8 cellular contexts compared by ENCODE assay signal in genomic region chr9:136052433-136052880, GRCh38. TPM values are rescaled to one million over a fixed set of nuclear protein-coding genes. Genes with fewer than 3 reads are reported as not detected.
DNase-seq lines count a peak whose midpoint lies in the region; ATAC-seq, FAIRE-seq and TF ChIP-seq lines count a peak whose summit lies in the region.

No MANE protein-coding gene starts in this region.

- TF ChIP-seq CTCF in A549 (IDR thresholded peaks at IDR 0.05) (no peak), H1 (IDR thresholded peaks at IDR 0.05; ENCODE audit: control extremely low read depth in 1 of 3, insufficient read depth in 1 of 3, low read depth in 1 of 3, low read length in 3 of 3) (no peak)

- DNase-seq in A549 (ENCODE audit: low read depth in 1 of 2, low spot score in 1 of 2) (peak; percentile 67 to 81), MG63 (peak; percentile 86), H1 (ENCODE audit: low read depth in 1 of 2, low spot score in 2 of 2) (no peak), KBM-7 (no peak), middle frontal gyrus (ENCODE audit: extremely low spot score, low spot score) (no peak), cerebellar nuclear complex (lab: John Stamatoyannopoulos, UW) (no peak)
- no peak for DNase-seq in stimulated activated CD4-positive, alpha-beta T cell treated with anti-CD3 and anti-CD28 coated beads, Interleukin-4, amount 100 ng/mL, for 4 hours

- POLR2A ChIA-PET in A549 (lab: Yijun Ruan, JAX) (interaction anchor here (0.9 to 2.1 kb wide), 7 partner anchors 38 to 71 kb away, joined by 3 to 9 read pairs (median 5); no protein-coding TSS in a partner anchor), H1 (lab: Charles Lee; ENCODE audit: partially characterized antibody) (interaction anchor here (0.7 to 2.7 kb wide), 10 partner anchors 22 to 86 kb away, joined by 3 to 8 read pairs (median 4); no protein-coding TSS in a partner anchor)

- H3K27ac ChIP-seq in A549 (peak overlapping the region; percentile 99), H1 (ENCODE audit: low read depth, low read length) (no peak overlapping the region; the same call in 1 of the 2 replicates), muscle layer of duodenum (ENCODE audit: low read length) (no peak overlapping the region)

- H2BK15ac ChIP-seq in H1 (ENCODE audit: low read length) = no peak overlapping the region

- H3K4me1 ChIP-seq in A549 (peaks cover 74% of the 10 kb centered on the region), H1 (replicated peaks in 1 of 4; ENCODE audit: control insufficient read depth in 3 of 4, insufficient read depth in 4 of 4, low read length in 3 of 4) (peaks cover 3 to 59% (median 28%) of the 10 kb centered on the region in 4 experiments), muscle layer of duodenum (ENCODE audit: control insufficient read depth in 1 of 2, insufficient read depth in 2 of 2, low read length in 2 of 2) (peaks cover 3 to 68% of the 10 kb centered on the region in 2 donors)

- peaks cover 0 to 5% of the 10 kb centered on the region in 2 experiments for H4K20me1 ChIP-seq in H1 (replicated peaks in 1 of 2; ENCODE audit: control insufficient read depth in 1 of 2, insufficient read depth in 2 of 2, low read length in 2 of 2)

- no peak overlapping the region for H3K14ac ChIP-seq in H1 (ENCODE audit: insufficient read length)

- CTCF ChIA-PET in A549 (lab: Yijun Ruan, JAX) (interaction anchor here (0.8 to 6.3 kb wide), 10 partner anchors 12 to 85 kb away, joined by 3 to 44 read pairs (median 5); no protein-coding TSS in a partner anchor), H1 (lab: Charles Lee; ENCODE audit: partially characterized antibody) (interaction anchor here (1.0 to 1.6 kb wide), 4 partner anchors 38 to 85 kb away, joined by 3 to 5 read pairs (median 3); no protein-coding TSS in a partner anchor)

- H2AK5ac ChIP-seq in H1 (ENCODE audit: low read depth, low read length) = 0 out of 2 replicates have a peak overlapping the region, but pooled peaks have one; percentile 70

- H3K9me3 ChIP-seq in A549 (no peaks in the 10 kb centered on the region), MG63 (no peaks in the 10 kb centered on the region), H1 (ENCODE audit: insufficient read depth in 2 of 2, low read depth in 1 of 2, low read length in 1 of 2) (no peaks in the 10 kb centered on the region), muscle layer of duodenum (ENCODE audit: control insufficient read depth in 1 of 2, low read length in 2 of 2) (no peaks in the 10 kb centered on the region)

- in situ Hi-C loops in KBM-7 (cut with MboI; ENCODE audit: low pct_unique_long_range_greater_than_20kb, low sequenced_read_pairs) = no loop called here

- no peak overlapping the region for H3K23ac ChIP-seq in H1 (ENCODE audit: insufficient read length)

- ATAC-seq in A549 = peak; percentile 66 to 78

- H4K5ac ChIP-seq in H1 (ENCODE audit: insufficient read length, low read depth, low read length) = no peak overlapping the region

- H3K4me2 ChIP-seq in A549 = peak overlapping the region; percentile 98
- H3K4me2 ChIP-seq in H1 (ENCODE audit: insufficient read depth in 1 of 2, low read depth in 2 of 2, low read length in 2 of 2) = peak overlapping the region; percentile 50 to 83

- FAIRE-seq in A549 (lab: Jason Lieb, UNC) (no peak), H1 (lab: Jason Lieb, UNC) (no peak)

- H2AFZ ChIP-seq in H1 (ENCODE audit: low read length) = no peak overlapping the region

- H3K4ac ChIP-seq in H1 (replicated peaks; ENCODE audit: insufficient read length, low read depth, low read length) = peak overlapping the region; percentile 9

- peak overlapping the region; percentile 66 for H3K56ac ChIP-seq in H1 (replicated peaks; ENCODE audit: insufficient read length, low read depth, low read length)

- no peaks in the 10 kb centered on the region; the same call in 1 of the 2 replicates for H3K79me1 ChIP-seq in H1 (ENCODE audit: low read depth, low read length)

- 0% methylated on average over 3 of the region's 16 CpGs for WGBS in A549 (ENCODE audit: missing lambda C conversion rate)
- WGBS in H1 (ENCODE audit: extremely low coverage in 1 of 2, insufficient coverage in 1 of 2, insufficient read length in 1 of 2, insufficient replicate concordance in 2 of 2, low coverage in 1 of 2, low lambda C conversion rate in 2 of 2, missing lambda C conversion rate in 1 of 2), 2 experiments = 13% methylated on average over 12 of the region's 16 CpGs; no CpG with 5 or more reads in 1 of the 2 experiments

- peaks cover 14% of the 10 kb centered on the region; the same call in 1 of the 2 replicates for H3K23me2 ChIP-seq in H1 (ENCODE audit: low read depth, low read length)

- peak overlapping the region; percentile 95 for H3K18ac ChIP-seq in H1 (ENCODE audit: extremely low read depth, low read length)

- H3K79me2 ChIP-seq in H1 (ENCODE audit: control insufficient read depth in 1 of 2, insufficient read depth in 2 of 2, low read length in 2 of 2) = no peaks in the 10 kb centered on the region; a peak in 2 of 4 replicates

- H4K91ac ChIP-seq in H1 (replicated peaks; ENCODE audit: insufficient read length, low read length) = peak overlapping the region; percentile 85

- H2BK20ac ChIP-seq in H1 (ENCODE audit: low read length) = peak overlapping the region; percentile 90; the same call in 1 of the 2 replicates

- TF ChIP-seq EP300 in A549 (IDR thresholded peaks at IDR 0.05) (no peak), H1 (IDR thresholded peaks at IDR 0.05; ENCODE audit: borderline replicate concordance in 1 of 2, low read depth in 2 of 2, low read length in 2 of 2) (no peak)

- TF ChIP-seq POLR2A in A549 (IDR thresholded peaks at IDR 0.05; ENCODE audit: low read length) (peak; percentile 79), H1 (IDR thresholded peaks at IDR 0.05; ENCODE audit: control extremely low read depth in 1 of 2, low read depth in 2 of 2, low read length in 2 of 2) (no peak)

- H2BK12ac ChIP-seq in H1 (ENCODE audit: low read depth, low read length) = peak overlapping the region; percentile 97; the same call in 1 of the 2 replicates

- no peak overlapping the region for H3K9ac ChIP-seq in H1 (replicated peaks in 1 of 4; ENCODE audit: extremely low read depth in 1 of 4, low read depth in 3 of 4, low read length in 3 of 4)

- peak overlapping the region; percentile 24 for H2BK120ac ChIP-seq in H1 (replicated peaks; ENCODE audit: low read depth, low read length)

- H4K8ac ChIP-seq in H1 (ENCODE audit: extremely low read depth, insufficient read depth, low read length) = no peak overlapping the region

- no peak for TF ChIP-seq RAD21 in A549 (conservative IDR thresholded peaks at IDR 0.05 in 1 of 2, IDR thresholded peaks at IDR 0.05 in 1 of 2)
- no peak for TF ChIP-seq RAD21 in H1 (IDR thresholded peaks at IDR 0.05 in 1 of 2, conservative IDR thresholded peaks at IDR 0.05 in 1 of 2; ENCODE audit: low read depth in 2 of 2, low read length in 2 of 2)

- H3K4me3 ChIP-seq in A549 (peak overlapping the region; percentile 84), MG63 (peak overlapping the region; percentile 52), H1 (ENCODE audit: extremely low read depth in 1 of 4, insufficient read depth in 2 of 4, low read depth in 3 of 4, low read length in 4 of 4) (peak overlapping the region in 2 of 4 experiments; percentile 60 to 72; a peak in 5 of 8 replicates), muscle layer of duodenum (ENCODE audit: low read depth in 1 of 2, low read length in 2 of 2) (peak overlapping the region; percentile 31 to 73)

- no peaks in the 10 kb centered on the region for H3K27me3 ChIP-seq in MG63
- peaks cover 0 to 2% (median 0%) of the 10 kb centered on the region in 4 experiments; a peak in 2 of 7 replicates for H3K27me3 ChIP-seq in H1 (replicated peaks in 1 of 4; ENCODE audit: control insufficient read depth in 3 of 4, extremely low read depth in 1 of 4, insufficient read depth in 3 of 4, low read length in 3 of 4)
- no peaks in the 10 kb centered on the region for H3K27me3 ChIP-seq in muscle layer of duodenum (ENCODE audit: low read depth, low read length)

- peaks cover 23% of the 10 kb centered on the region for H3K36me3 ChIP-seq in MG63
- peaks cover 0 to 7% (median 0%) of the 10 kb centered on the region in 4 experiments; a peak in 2 of 8 replicates for H3K36me3 ChIP-seq in H1 (ENCODE audit: control insufficient read depth in 2 of 4, insufficient read depth in 4 of 4, low read length in 3 of 4)
- H3K36me3 ChIP-seq in muscle layer of duodenum (ENCODE audit: control insufficient read depth in 1 of 2, insufficient read depth in 2 of 2, low read length in 2 of 2) = peaks cover 0 to 24% of the 10 kb centered on the region in 2 donors

- H2BK5ac ChIP-seq in H1 (ENCODE audit: low read depth, low read length) = peak overlapping the region; percentile 90; the same call in 1 of the 2 replicates

TF ChIP-seq in A549, 52 proteins besides CTCF, POLR2A, EP300 and RAD21:
- TF ChIP-seq CHD2 (IDR thresholded peaks at IDR 0.05; ENCODE audit: low read length, partially characterized antibody) = no peak
TF ChIP-seq in A549: peak in this region for 0.

TF ChIP-seq in H1, 55 proteins besides CTCF, POLR2A, EP300 and RAD21:
- TF ChIP-seq RFX5 (IDR thresholded peaks at IDR 0.05; ENCODE audit: borderline replicate concordance, low read depth, low read length) = no peak
- no peak for TF ChIP-seq SUZ12 (IDR thresholded peaks at IDR 0.05; ENCODE audit: low read length)
- no peak for TF ChIP-seq BACH1 (IDR thresholded peaks at IDR 0.05; ENCODE audit: low read length)
- no peak for TF ChIP-seq RXRA (IDR thresholded peaks at IDR 0.05; ENCODE audit: insufficient read depth, low read depth, low read length)

RNA-seq across cellular contexts. Expression of gene NACC2, which starts 42.6 kb away (rescaled TPM):
- polyA plus RNA-seq in A549 (2011; rRNA removed) = 12.7 and 16.1 TPM in 2 replicates
- 24.7 and 31.7 TPM in 2 replicates for polyA plus RNA-seq in A549 (2012; cell fraction: cytosol; rRNA removed)
- 60.5 and 64.5 TPM in 2 replicates for polyA plus RNA-seq in A549 (2012; cell fraction: nucleus; rRNA removed)
- polyA plus RNA-seq in A549 (2017; fragmentation: RNase III; extraction: RNeasy Plus Mini Kit Qiagen cat#74134 plus additional on column Dnase treatment) = 28.4 to 29.5 TPM (median 29.2 TPM) in 3 replicates
- 16.6 and 18.9 TPM in 2 replicates for polyA minus RNA-seq in A549 (2011; rRNA and poly(A)+ RNA removed)
- total RNA-seq in MG63 (2014; rRNA removed; shearing (Covaris generic); ENCODE audit: low replicate concordance) = 13.4 and 22.4 TPM in 2 replicates
- total RNA-seq in H1 (2021; fragmentation: NEBNext Ultra II Directional; extraction: Animal tissue kit (Norgen Biotek cat#: 25700)) = 13.6 and 14.0 TPM in 2 replicates
- polyA plus RNA-seq in H1 (2011; rRNA removed) = 8.3 and 14.9 TPM in 2 replicates
- 10.8 TPM for polyA plus RNA-seq in H1 (2011; cell fraction: cytosol; rRNA removed)
- 16.7 TPM for polyA plus RNA-seq in H1 (2011; cell fraction: nucleus; rRNA removed)
- polyA plus RNA-seq in H1 (2012, experiment 1 of 2) = 6.6 to 9.5 TPM (median 8.4 TPM) in 4 replicates
- 5.6 TPM for polyA plus RNA-seq in H1 (2012, experiment 2 of 2)
- 6.3 TPM for polyA plus RNA-seq in H1 (2013, experiment 1 of 2)
- polyA plus RNA-seq in H1 (2013, experiment 2 of 2) = 6.3 TPM
- 6.4 and 8.3 TPM in 2 replicates for polyA minus RNA-seq in H1 (2011; rRNA and poly(A)+ RNA removed)
- polyA minus RNA-seq in H1 (2011; cell fraction: cytosol; rRNA and poly(A)+ RNA removed) = 12.7 TPM
- 10.0 TPM for polyA minus RNA-seq in H1 (2011; cell fraction: nucleus; rRNA and poly(A)+ RNA removed)

Comparison
In these comparisons a context has a peak if more than half of its experiments do, and no peak if none do; other contexts are left out.
1. DNase-seq: peak in A549 (2 of 2) and MG63 (single experiment); none in H1 (0 of 2), KBM-7 (single experiment), middle frontal gyrus (single experiment), cerebellar nuclear complex (0 of 2) and stimulated activated CD4-positive, alpha-beta T cell treated with anti-CD3 and anti-CD28 coated beads, Interleukin-4, amount 100 ng/mL, for 4 hours (0 of 2).
2. H3K27ac ChIP-seq: peak in A549 (2 of 2); none in H1 (single experiment) and muscle layer of duodenum (single experiment).
3. Of the 18 proteins assayed by ChIP-seq in both H1 and A549: peak only in H1: none; only in A549: POLR2A; in both: none; in neither: 17.